ENCODE assay signal across 1 cellular context in genomic region chr5:176822426-176823075, GRCh38.
TF ChIP-seq lines count a peak whose summit lies in the region.

No MANE protein-coding gene starts in this region.

TF ChIP-seq in HepG2, 621 proteins besides CTCF, POLR2A, EP300 and RAD21 (continued from another document):
- TF ChIP-seq LBX2 (CRISPR knock-in tag; IDR thresholded peaks at IDR 0.05; ENCODE audit: borderline replicate concordance) (no peak), SMARCC2 (IDR thresholded peaks at IDR 0.05) (no peak), ZSCAN29 (CRISPR knock-in tag; conservative IDR thresholded peaks at IDR 0.05) (no peak)
